Comparison of ENCODE assay signal across 21 cellular contexts in genomic region chr2:133843091-133843490, GRCh38.
DNase-seq lines count a peak whose midpoint lies in the region; ATAC-seq, FAIRE-seq and TF ChIP-seq lines count a peak whose summit lies in the region.
"Had no signal": no experiment of that assay in that cellular context is flagged by ENCODE, and none has a peak within 500 bp of the region (broad histone marks: within the 10 kb centered on the region; RNA-seq: fewer than 3 reads in every experiment).

No MANE protein-coding gene starts in this region.

- DNase-seq in AG04450 (ENCODE audit: low read depth, low spot score) (no peak), PC-3 (no peak), H1 (ENCODE audit: low read depth in 1 of 2, low spot score in 2 of 2) (no peak), iris pigment epithelial cell (ENCODE audit: low read depth) (peak; percentile 42), anterior cingulate cortex (lab: John Stamatoyannopoulos, UW) (no peak), head of caudate nucleus (no peak)
- no peak for DNase-seq in activated T-cell treated with anti-CD3 and anti-CD28 coated beads, Interleukin-2, amount 50 U/mL, for 48 hours
- DNase-seq in activated effector memory CD4-positive, alpha-beta T cell treated with Interleukin-2 at 50 U/mL for 16 hours, result no peak
- DNase-seq: activated T-cell treated with anti-CD3 and anti-CD28 coated beads, Interleukin-2, amount 50 U/mL, for 72 hours; CD8-positive, alpha-beta memory T cell; DMS79 treated with DMSO at 0.1 percent for 48 hours; dorsolateral prefrontal cortex; heart left ventricle; KG1; left lung; NCI-H2029; small intestine; stimulated activated naive CD4-positive, alpha-beta T cell had no signal

- H3K4me1 ChIP-seq in PC-3 (ENCODE audit: insufficient read depth, low read length) (peaks cover 40% of the 10 kb centered on the region), H1 (replicated peaks in 1 of 4; ENCODE audit: control insufficient read depth in 3 of 4, insufficient read depth in 4 of 4, low read length in 3 of 4) (no peaks in the 10 kb centered on the region)

- H3K4me3 ChIP-seq in AG04450 (ENCODE audit: low read depth, low read length), result no peak overlapping the region
- no peak overlapping the region for H3K4me3 ChIP-seq in PC-3 (ENCODE audit: low read length)
- no peak overlapping the region for H3K4me3 ChIP-seq in H1 (ENCODE audit: extremely low read depth in 1 of 4, insufficient read depth in 2 of 4, low read depth in 3 of 4, low read length in 4 of 4)
- H3K4me3 ChIP-seq: dorsolateral prefrontal cortex, heart left ventricle, left lung had no signal

- TF ChIP-seq POLR2A in H1 (IDR thresholded peaks at IDR 0.05; ENCODE audit: control extremely low read depth in 1 of 2, low read depth in 2 of 2, low read length in 2 of 2), result no peak

- H3K9me2 ChIP-seq in PC-3 (replicated peaks; ENCODE audit: low read length), result no peaks in the 10 kb centered on the region

- H3K9ac ChIP-seq in PC-3 (ENCODE audit: low read length) (peak overlapping the region; percentile 69), H1 (replicated peaks in 1 of 4; ENCODE audit: extremely low read depth in 1 of 4, low read depth in 3 of 4, low read length in 3 of 4) (no peak overlapping the region)

- H3K27me3 ChIP-seq in AG04450 (ENCODE audit: control insufficient read depth, insufficient read depth, low read length), result no peaks in the 10 kb centered on the region
- H3K27me3 ChIP-seq in PC-3 (ENCODE audit: low read length), result no peaks in the 10 kb centered on the region
- H3K27me3 ChIP-seq in H1 (replicated peaks in 1 of 4; ENCODE audit: control insufficient read depth in 3 of 4, extremely low read depth in 1 of 4, insufficient read depth in 3 of 4, low read length in 3 of 4), result no peaks in the 10 kb centered on the region; a peak in 1 of 7 replicates
- H3K27me3 ChIP-seq: dorsolateral prefrontal cortex, heart left ventricle, left lung had no signal

- no peak overlapping the region for H2BK12ac ChIP-seq in H1 (ENCODE audit: low read depth, low read length)

- no TSS peak for BruUV-seq in PC-3 (replicated peaks; lab: Mats Ljungman, UMichigan)

- CTCF ChIA-PET in AG04450 (lab: Charles Lee), result interaction anchor here (0.6 to 4.4 kb wide), 11 partner anchors 63 to 1929 kb away, joined by 3 to 42 read pairs (median 5); partner anchors contain the start of gene NCKAP5
- CTCF ChIA-PET in PC-3 (lab: Charles Lee), result interaction anchor here (0.9 kb wide), 1 partner anchor 275 kb away, joined by 4 read pairs; the partner anchor contains the start of gene NCKAP5
- CTCF ChIA-PET in H1 (lab: Charles Lee; ENCODE audit: partially characterized antibody), result interaction anchor here (0.8 to 4.6 kb wide), 16 partner anchors 9 to 608 kb away, joined by 3 to 38 read pairs (median 6); partner anchors contain the start of gene NCKAP5

- no peak overlapping the region for H4K5ac ChIP-seq in H1 (ENCODE audit: insufficient read length, low read depth, low read length)

- no peak overlapping the region for H3K14ac ChIP-seq in H1 (ENCODE audit: insufficient read length)

- 91% methylated on average over 3 of the region's 3 CpGs; no CpG with 5 or more reads in 1 of the 2 experiments for WGBS in H1 (ENCODE audit: extremely low coverage in 1 of 2, insufficient coverage in 1 of 2, insufficient read length in 1 of 2, insufficient replicate concordance in 2 of 2, low coverage in 1 of 2, low lambda C conversion rate in 2 of 2, missing lambda C conversion rate in 1 of 2), 2 experiments

- POLR2A ChIA-PET in AG04450 (lab: Yijun Ruan, JAX), result interaction anchor here (1.7 kb wide), 1 partner anchor 25 kb away, joined by 3 read pairs; no protein-coding TSS in a partner anchor
- POLR2A ChIA-PET in PC-3 (lab: Charles Lee; ENCODE audit: unreplicated experiment), result interaction anchor here (0.6 kb wide), 1 partner anchor 851 kb away, joined by 3 read pairs; no protein-coding TSS in a partner anchor
- POLR2A ChIA-PET in H1 (lab: Charles Lee; ENCODE audit: partially characterized antibody), result no interaction called here

- no peak overlapping the region for H3K4ac ChIP-seq in H1 (replicated peaks; ENCODE audit: insufficient read length, low read depth, low read length)

- TF ChIP-seq CTCF in AG04450 (IDR thresholded peaks at IDR 0.05; ENCODE audit: low read depth, low read length) (no peak), PC-3 (conservative IDR thresholded peaks at IDR 0.05; ENCODE audit: low read depth, low read length) (no peak), H1 (IDR thresholded peaks at IDR 0.05; ENCODE audit: control extremely low read depth in 1 of 3, insufficient read depth in 1 of 3, low read depth in 1 of 3, low read length in 3 of 3) (no peak)

- TF ChIP-seq RAD21 in H1 (IDR thresholded peaks at IDR 0.05 in 1 of 2, conservative IDR thresholded peaks at IDR 0.05 in 1 of 2; ENCODE audit: low read depth in 2 of 2, low read length in 2 of 2), result no peak

- no peak overlapping the region for H2BK5ac ChIP-seq in H1 (ENCODE audit: low read depth, low read length)

- no peak overlapping the region for H2BK20ac ChIP-seq in H1 (ENCODE audit: low read length)

- TF ChIP-seq EP300 in H1 (IDR thresholded peaks at IDR 0.05; ENCODE audit: borderline replicate concordance in 1 of 2, low read depth in 2 of 2, low read length in 2 of 2), result no peak

- H3K9me3 ChIP-seq in AG04450 (ENCODE audit: control insufficient read depth, insufficient read depth, low read length) (no peaks in the 10 kb centered on the region), PC-3 (ENCODE audit: low read length) (no peaks in the 10 kb centered on the region), H1 (ENCODE audit: insufficient read depth in 2 of 2, low read depth in 1 of 2, low read length in 1 of 2) (no peaks in the 10 kb centered on the region)
- H3K9me3 ChIP-seq: heart left ventricle, left lung had no signal

- H3K79me1 ChIP-seq in H1 (ENCODE audit: low read depth, low read length), result no peaks in the 10 kb centered on the region

- no peak overlapping the region for H3K56ac ChIP-seq in H1 (replicated peaks; ENCODE audit: insufficient read length, low read depth, low read length)

- no peaks in the 10 kb centered on the region for H3K79me2 ChIP-seq in PC-3 (ENCODE audit: low read length)
- no peaks in the 10 kb centered on the region for H3K79me2 ChIP-seq in H1 (ENCODE audit: control insufficient read depth in 1 of 2, insufficient read depth in 2 of 2, low read length in 2 of 2)

- H3K27ac ChIP-seq in AG04450 (ENCODE audit: low read depth, low read length) (peak overlapping the region; percentile 54), PC-3 (ENCODE audit: low read length) (peak overlapping the region; percentile 96), H1 (ENCODE audit: low read depth, low read length) (no peak overlapping the region)
- H3K27ac ChIP-seq: dorsolateral prefrontal cortex had no signal

- ATAC-seq in PC-3, result no peak
- ATAC-seq: activated T-cell treated with anti-CD3 and anti-CD28 coated beads, Interleukin-2, amount 50 U/mL, for 72 hours; heart left ventricle; left lung had no signal

- no peaks in the 10 kb centered on the region for H4K20me1 ChIP-seq in PC-3 (ENCODE audit: low read length)
- H4K20me1 ChIP-seq in H1 (replicated peaks in 1 of 2; ENCODE audit: control insufficient read depth in 1 of 2, insufficient read depth in 2 of 2, low read length in 2 of 2), result no peaks in the 10 kb centered on the region

- no peak overlapping the region for H3K4me2 ChIP-seq in PC-3 (ENCODE audit: low read length)
- H3K4me2 ChIP-seq in H1 (ENCODE audit: insufficient read depth in 1 of 2, low read depth in 2 of 2, low read length in 2 of 2), result no peak overlapping the region

- H3K36me3 ChIP-seq in PC-3 (ENCODE audit: low read depth, low read length) (no peaks in the 10 kb centered on the region), H1 (ENCODE audit: control insufficient read depth in 2 of 4, insufficient read depth in 4 of 4, low read length in 3 of 4) (no peaks in the 10 kb centered on the region)
- H3K36me3 ChIP-seq: heart left ventricle, left lung had no signal

- no peaks in the 10 kb centered on the region for H3K23me2 ChIP-seq in H1 (ENCODE audit: low read depth, low read length)

- H3K23ac ChIP-seq in H1 (ENCODE audit: insufficient read length), result no peak overlapping the region

- H3K18ac ChIP-seq in H1 (ENCODE audit: extremely low read depth, low read length), result no peak overlapping the region

- H3F3A ChIP-seq in PC-3 (ENCODE audit: low read length, unreplicated experiment), result peaks cover 4% of the 10 kb centered on the region

- no peak overlapping the region for H4K91ac ChIP-seq in H1 (replicated peaks; ENCODE audit: insufficient read length, low read length)

- H2AK5ac ChIP-seq in H1 (ENCODE audit: low read depth, low read length), result no peak overlapping the region

- H2AFZ ChIP-seq in PC-3 (ENCODE audit: low read length) (no peak overlapping the region), H1 (ENCODE audit: low read length) (0 out of 2 replicates have a peak overlapping the region, but pooled peaks have one; percentile 38)

- intact Hi-C loops in PC-3 (cut with micrococcal nuclease), result loop anchor here (2.0 to 10.0 kb wide), 6 partner anchors 348 to 1576 kb away; partner anchors contain the start of genes GPR39 and LYPD1
- intact Hi-C loops in head of caudate nucleus (cut with DNase I), result no loop called here

- no peak overlapping the region for H4K8ac ChIP-seq in H1 (ENCODE audit: extremely low read depth, insufficient read depth, low read length)

- FAIRE-seq in H1 (lab: Jason Lieb, UNC), result no peak
- FAIRE-seq: bronchial epithelial cell, H54, small intestine, TTC549 had no signal

- H2BK15ac ChIP-seq in H1 (ENCODE audit: low read length), result no peak overlapping the region

- no peak overlapping the region for H2BK120ac ChIP-seq in H1 (replicated peaks; ENCODE audit: low read depth, low read length)

TF ChIP-seq in H1, 55 proteins besides CTCF, POLR2A, EP300 and RAD21:
- TF ChIP-seq JUN (IDR thresholded peaks at IDR 0.05; ENCODE audit: low read depth, low read length) (no peak), MAX (IDR thresholded peaks at IDR 0.05) (no peak), GTF2F1 (IDR thresholded peaks at IDR 0.05; ENCODE audit: borderline replicate concordance, low read depth, low read length) (no peak), SAP30 (IDR thresholded peaks at IDR 0.05; ENCODE audit: insufficient read depth, insufficient replicate concordance, low read length) (no peak), NANOG (IDR thresholded peaks at IDR 0.05; ENCODE audit: insufficient read depth, low read depth, low read length, poor library complexity, severe bottlenecking) (no peak), JUND (IDR thresholded peaks at IDR 0.05; ENCODE audit: low read length) (no peak)
